9 cellular contexts compared by ENCODE assay signal in genomic region chr20:62643521-62644043, GRCh38. TPM values are rescaled to one million over a fixed set of nuclear protein-coding genes. Genes with fewer than 3 reads are reported as not detected.
A peak's percentile ranks its signal among the peaks of the same experiment; 100 is the strongest.
DNase-seq lines count a peak whose midpoint lies in the region; ATAC-seq and TF ChIP-seq lines count a peak whose summit lies in the region.
"Had no signal": no experiment of that assay in that cellular context is flagged by ENCODE, and none has a peak within 500 bp of the region (broad histone marks: within the 10 kb centered on the region; RNA-seq: fewer than 3 reads in every experiment).

No MANE protein-coding gene starts in this region.

- ATAC-seq in effector memory CD8-positive, alpha-beta T cell (replicated peaks) = no peak
- ATAC-seq in GM18858 (IDR thresholded peaks at IDR 0.05; ENCODE audit: unreplicated experiment) = no peak
- ATAC-seq in foreskin keratinocyte = no peak

- H3K27me3 Mint-ChIP-seq in CD14-positive monocyte (ENCODE audit: low read depth in 3 of 3) (peaks cover 27 to 47% (median 32%) of the 10 kb centered on the region in 3 donors), nephron progenitor cell (ENCODE audit: low read depth, poor library complexity) (peaks cover 85% of the 10 kb centered on the region)
- peaks cover 0 to 5% of the 10 kb centered on the region in 2 donors for H3K27me3 Mint-ChIP-seq in effector memory CD8-positive, alpha-beta T cell

- H3K4me3 Mint-ChIP-seq in CD14-positive monocyte (peak overlapping the region; percentile 68 to 72), nephron progenitor cell (peak overlapping the region; percentile 54)
- H3K4me3 Mint-ChIP-seq in effector memory CD8-positive, alpha-beta T cell = peak overlapping the region; percentile 42 to 80

- H3K27ac Mint-ChIP-seq in CD14-positive monocyte (no peak overlapping the region), nephron progenitor cell (no peak overlapping the region)
- H3K27ac Mint-ChIP-seq in effector memory CD8-positive, alpha-beta T cell = no peak overlapping the region

- no peaks in the 10 kb centered on the region for H3K4me1 ChIP-seq in foreskin keratinocyte

- intact Hi-C loops in CD14-positive monocyte (cut with micrococcal nuclease) = no loop called here

- TF ChIP-seq CTCF in CD14-positive monocyte (IDR thresholded peaks at IDR 0.05) = no peak
- no peak for TF ChIP-seq CTCF in LNCaP clone FGC (IDR thresholded peaks at IDR 0.05; ENCODE audit: control insufficient read depth, extremely low read depth, insufficient read depth)
- no peak for TF ChIP-seq CTCF in nephron progenitor cell (IDR thresholded peaks at IDR 0.05)
- no peak for TF ChIP-seq CTCF in foreskin keratinocyte (conservative IDR thresholded peaks at IDR 0.05)

- H3K4me1 Mint-ChIP-seq in CD14-positive monocyte (peaks cover 25% of the 10 kb centered on the region), nephron progenitor cell (peaks cover 29% of the 10 kb centered on the region)
- H3K4me1 Mint-ChIP-seq in effector memory CD8-positive, alpha-beta T cell (ENCODE audit: low read depth in 2 of 2) = peaks cover 5 to 6% of the 10 kb centered on the region in 2 donors

- H3K9me3 Mint-ChIP-seq in CD14-positive monocyte (peaks cover 0 to 6% (median 0%) of the 10 kb centered on the region in 7 donors), nephron progenitor cell (no peaks in the 10 kb centered on the region)
- no peaks in the 10 kb centered on the region for H3K9me3 Mint-ChIP-seq in effector memory CD8-positive, alpha-beta T cell

- no peak overlapping the region for H3K27ac ChIP-seq in foreskin keratinocyte

- DNase-seq in CD14-positive monocyte (ENCODE audit: low spot score) (no peak), LNCaP clone FGC (ENCODE audit: low read depth) (no peak), nephron progenitor cell (no peak), NAMALWA (ENCODE audit: low spot score) (no peak), foreskin keratinocyte (no peak)
- DNase-seq in effector memory CD8-positive, alpha-beta T cell = no peak
- DNase-seq in stimulated activated CD4-positive, alpha-beta T cell treated with anti-CD3 and anti-CD28 coated beads, Interleukin-2, amount 100 ng/mL, for 48 hours = no peak
- DNase-seq: midbrain had no signal

- H3K4me3 ChIP-seq in LNCaP clone FGC (ENCODE audit: low read depth, low read length) = peak overlapping the region; percentile 77

- H3K36me3 Mint-ChIP-seq in CD14-positive monocyte (peaks cover 0 to under 1% of the 10 kb centered on the region in 2 donors), nephron progenitor cell (ENCODE audit: low read depth) (no peaks in the 10 kb centered on the region)
- H3K36me3 Mint-ChIP-seq in effector memory CD8-positive, alpha-beta T cell (ENCODE audit: insufficient read depth) = no peaks in the 10 kb centered on the region

- peaks cover 52% of the 10 kb centered on the region for H3K27me3 ChIP-seq in foreskin keratinocyte

RNA-seq across cellular contexts. Expression of gene SLCO4A1, which starts 1.3 kb away (rescaled TPM):
- polyA plus RNA-seq in CD14-positive monocyte = under 1 TPM; 0.26 to 0.42 TPM
- 2.3 and 2.4 TPM in 2 replicates for total RNA-seq in foreskin keratinocyte
- polyA plus RNA-seq in foreskin keratinocyte = 1.5 and 1.9 TPM in 2 replicates
